In the genomic region with DNA sequence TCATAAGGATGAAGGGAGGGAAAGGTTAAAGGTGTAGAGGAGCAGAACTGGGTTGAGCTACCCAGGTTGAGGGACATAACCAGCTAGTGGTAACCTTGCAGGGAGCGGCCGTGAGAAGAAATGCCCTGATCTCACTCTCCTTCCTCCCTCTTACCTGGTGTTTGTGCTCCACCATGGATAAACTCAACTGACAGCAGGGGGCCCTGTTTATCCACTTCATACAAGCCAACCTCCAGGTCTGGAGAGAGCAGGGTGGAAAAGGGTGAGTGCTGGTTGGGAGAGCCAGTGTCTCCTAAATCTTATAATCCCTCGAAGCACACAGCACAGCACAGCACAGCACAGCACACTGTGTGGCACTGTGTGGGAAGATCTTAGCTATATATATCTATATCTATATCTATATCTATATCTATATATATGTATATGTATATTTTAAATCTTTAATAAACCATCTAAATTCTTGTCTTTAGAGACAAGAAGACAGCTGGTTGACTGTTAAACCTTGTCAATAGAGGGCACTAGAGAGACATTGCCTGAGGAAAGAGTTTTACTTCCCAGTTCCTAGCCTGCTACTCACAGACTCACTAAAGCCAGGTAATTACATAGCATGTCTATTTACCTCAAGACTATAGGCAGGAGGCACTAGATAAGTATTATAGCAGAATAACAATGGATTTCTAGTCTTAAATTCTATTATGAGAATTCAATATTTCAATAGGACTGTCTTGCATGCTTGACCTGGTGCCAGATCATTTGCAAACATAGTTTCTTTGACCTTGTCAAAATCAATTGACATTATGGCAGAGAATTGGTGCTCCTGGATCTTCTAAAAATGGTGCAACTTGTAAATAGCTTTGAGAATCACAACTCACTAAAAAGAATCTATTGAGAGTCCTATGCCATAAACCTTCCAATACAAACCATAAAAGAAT, we compare ENCODE assay signal across 8 cellular contexts. TPM values are rescaled to one million over a fixed set of nuclear protein-coding genes. Genes with fewer than 3 reads are reported as not detected.
DNase-seq lines count a peak whose midpoint lies in the region; ATAC-seq and TF ChIP-seq lines count a peak whose summit lies in the region.

No MANE protein-coding gene starts in this region.

- no peak overlapping the region for H3K18ac ChIP-seq in mesendoderm (ENCODE audit: low read length)

- H4K20me1 ChIP-seq in DND-41 (ENCODE audit: insufficient read depth, low read length): no peaks in the 10 kb centered on the region

- H3K27ac ChIP-seq in DND-41 (ENCODE audit: low read length) (no peak overlapping the region), mesendoderm (ENCODE audit: low read depth, low read length) (no peak overlapping the region)

- H2AK5ac ChIP-seq in mesendoderm (ENCODE audit: low read length): no peak overlapping the region

- H2BK5ac ChIP-seq in mesendoderm (ENCODE audit: low read length): no peak overlapping the region

- peak; percentile 57 for TF ChIP-seq CTCF in DND-41 (IDR thresholded peaks at IDR 0.05; ENCODE audit: borderline replicate concordance, extremely low read depth, low read length, poor library complexity, severe bottlenecking)
- peak; percentile 49 for TF ChIP-seq CTCF in LNCaP clone FGC (IDR thresholded peaks at IDR 0.05; ENCODE audit: control insufficient read depth, extremely low read depth, insufficient read depth)
- peak; percentile 67 for TF ChIP-seq CTCF in astrocyte of the spinal cord (IDR thresholded peaks at IDR 0.05; ENCODE audit: low read depth, low read length)

- no peaks in the 10 kb centered on the region for H3K9me3 ChIP-seq in DND-41 (ENCODE audit: insufficient read depth, low read length, severe bottlenecking)

- H2BK120ac ChIP-seq in mesendoderm (ENCODE audit: low read depth, low read length): no peak overlapping the region

- no peaks in the 10 kb centered on the region for H3K79me1 ChIP-seq in mesendoderm (ENCODE audit: low read length)

- no peaks in the 10 kb centered on the region for H3K79me2 ChIP-seq in DND-41 (ENCODE audit: insufficient read depth, low read length)
- H3K79me2 ChIP-seq in mesendoderm (ENCODE audit: control insufficient read depth, insufficient read depth, low read length): no peaks in the 10 kb centered on the region

- in situ Hi-C loops in astrocyte of the spinal cord (cut with HindIII; ENCODE audit: low sequenced_read_pairs): no loop called here

- H3K36me3 ChIP-seq in DND-41 (ENCODE audit: insufficient read depth, low read length) (no peaks in the 10 kb centered on the region), mesendoderm (ENCODE audit: control insufficient read depth, insufficient read depth, low read length) (no peaks in the 10 kb centered on the region)

- H4K5ac ChIP-seq in mesendoderm (ENCODE audit: low read length): no peak overlapping the region

- DNase-seq in DND-41 (no peak), LNCaP clone FGC (ENCODE audit: low read depth) (no peak), astrocyte of the spinal cord (ENCODE audit: low read depth, low spot score) (no peak), mesendoderm (peak; percentile 65), UCSD-AML1 (lab: John Stamatoyannopoulos, UW; ENCODE audit: unreplicated experiment) (no peak)
- DNase-seq in activated CD4-positive, alpha-beta T cell treated with anti-CD3 and anti-CD28 coated beads, Interleukin-2, amount 50 U/mL, for 1 hour: no peak

- no peak overlapping the region for H3K56ac ChIP-seq in mesendoderm (ENCODE audit: low read length)

- no peak overlapping the region for H3K4ac ChIP-seq in mesendoderm (ENCODE audit: low read depth, low read length)

- no peak overlapping the region for H4K8ac ChIP-seq in mesendoderm (ENCODE audit: low read depth, low read length)

- H3K27me3 ChIP-seq in DND-41 (ENCODE audit: insufficient read depth, low read length, poor library complexity) (no peaks in the 10 kb centered on the region), mesendoderm (ENCODE audit: insufficient read depth, low read length, poor library complexity) (no peaks in the 10 kb centered on the region)

- H3K9ac ChIP-seq in DND-41 (ENCODE audit: low read depth, low read length) (no peak overlapping the region), mesendoderm (ENCODE audit: low read length) (no peak overlapping the region)

- H3K4me3 ChIP-seq in DND-41 (ENCODE audit: low read depth in 1 of 2, low read length in 2 of 2) (no peak overlapping the region), LNCaP clone FGC (ENCODE audit: low read depth, low read length) (no peak overlapping the region), astrocyte of the spinal cord (ENCODE audit: low read depth, low read length) (no peak overlapping the region), mesendoderm (ENCODE audit: low read length) (no peak overlapping the region)

- no peaks in the 10 kb centered on the region for H3K4me1 ChIP-seq in DND-41 (ENCODE audit: insufficient read depth, low read length)
- H3K4me1 ChIP-seq in mesendoderm (ENCODE audit: control insufficient read depth, low read depth, low read length): no peaks in the 10 kb centered on the region

- no peak overlapping the region for H2BK15ac ChIP-seq in mesendoderm (replicated peaks; ENCODE audit: low read depth)

- no peak overlapping the region for H2AFZ ChIP-seq in DND-41 (ENCODE audit: low read depth, low read length)

- H3K23ac ChIP-seq in mesendoderm (ENCODE audit: low read length): no peak overlapping the region

- no peak overlapping the region for H3K4me2 ChIP-seq in DND-41 (ENCODE audit: insufficient read depth, low read length)
- no peak overlapping the region for H3K4me2 ChIP-seq in mesendoderm (ENCODE audit: low read length)

- no CpG with 5 or more reads among the region's 3 CpGs for WGBS in mesendoderm (ENCODE audit: extremely low coverage, insufficient coverage, low lambda C conversion rate)

- ATAC-seq in DND-41 (ENCODE audit: insufficient read depth, low read depth) (no peak), GM19324 (IDR thresholded peaks at IDR 0.05; ENCODE audit: low FRiP score, unreplicated experiment) (no peak), GM18519 (IDR thresholded peaks at IDR 0.05; ENCODE audit: low FRiP score, unreplicated experiment) (no peak)

RNA-seq across cellular contexts. Expression of a gene that starts 21.7 kb away (rescaled TPM):
- 1.7 TPM for polyA plus RNA-seq in mesendoderm (2013, experiment 1 of 2)
- 1.3 TPM for polyA plus RNA-seq in mesendoderm (2013, experiment 2 of 2)
